8 cellular contexts compared by ENCODE assay signal in the genomic region with DNA sequence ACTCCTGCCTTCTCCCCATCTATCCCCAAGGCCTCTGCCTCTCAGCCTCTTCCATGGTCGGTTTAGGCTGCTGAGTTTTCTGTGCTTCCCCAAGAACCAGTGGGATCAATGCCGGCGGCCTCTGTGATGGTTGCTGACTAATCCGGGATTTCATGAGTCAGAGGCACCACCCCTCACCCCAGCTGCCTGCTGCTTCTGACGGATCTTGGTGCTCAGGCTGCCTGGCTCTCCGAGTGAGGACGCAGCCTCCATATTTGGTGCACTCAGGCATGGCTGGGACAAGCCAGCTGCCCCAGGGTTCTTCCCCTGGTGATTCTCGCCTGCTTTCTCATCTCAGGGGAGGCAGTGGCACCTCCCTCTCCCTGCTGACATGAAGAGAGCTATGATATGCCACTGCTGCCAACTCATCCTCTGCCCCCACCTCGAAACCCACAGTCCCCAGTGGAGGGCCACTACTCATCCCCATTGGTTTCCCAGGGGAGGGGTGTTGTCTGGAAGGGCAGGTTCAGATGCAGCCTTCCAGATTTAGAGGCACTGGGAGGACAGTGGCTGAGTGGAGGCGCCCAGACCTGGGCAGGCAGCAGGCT. TPM values are rescaled to one million over a fixed set of nuclear protein-coding genes. Genes with fewer than 3 reads are reported as not detected.
DNase-seq lines count a peak whose midpoint lies in the region; ATAC-seq lines count a peak whose summit lies in the region.

No MANE protein-coding gene starts in this region.

- H3K27me3 Mint-ChIP-seq in activated CD4-positive, alpha-beta T cell treated with anti-CD3 and anti-CD28 coated beads for 36 hours: no peaks in the 10 kb centered on the region

- intact Hi-C loops in activated CD4-positive, alpha-beta T cell treated with anti-CD3 and anti-CD28 coated beads for 36 hours (cut with DNase I, micrococcal nuclease): loop anchor here in 1 of 2 experiments (2.0 kb wide), 1 partner anchor 13 kb away; the partner anchor contains the start of gene SAPCD2

- H3K27ac Mint-ChIP-seq in activated CD4-positive, alpha-beta T cell treated with anti-CD3 and anti-CD28 coated beads for 36 hours: no peak overlapping the region

- H3K36me3 Mint-ChIP-seq in activated CD4-positive, alpha-beta T cell treated with anti-CD3 and anti-CD28 coated beads for 36 hours (ENCODE audit: low read depth): peaks cover 8% of the 10 kb centered on the region

- no peaks in the 10 kb centered on the region for H3K9me3 Mint-ChIP-seq in activated CD4-positive, alpha-beta T cell treated with anti-CD3 and anti-CD28 coated beads for 36 hours (ENCODE audit: low read depth)

- CTCF ChIA-PET in activated CD4-positive, alpha-beta T cell treated with anti-CD3 and anti-CD28 coated beads for 36 hours (lab: Charles Lee): interaction anchor here (0.6 to 1.4 kb wide), 6 partner anchors 13 to 317 kb away, joined by 3 to 4 read pairs (median 3); partner anchors contain the start of gene SAPCD2

- no peak overlapping the region for H3K4me3 Mint-ChIP-seq in activated CD4-positive, alpha-beta T cell treated with anti-CD3 and anti-CD28 coated beads for 36 hours

- ATAC-seq in activated CD4-positive, alpha-beta T cell treated with anti-CD3 and anti-CD28 coated beads for 36 hours: peak; percentile 5
- no peak for ATAC-seq in HG02763 (IDR thresholded peaks at IDR 0.05; ENCODE audit: unreplicated experiment)
- ATAC-seq in HG03159 (IDR thresholded peaks at IDR 0.05; ENCODE audit: unreplicated experiment): no peak

- POLR2A ChIA-PET in activated CD4-positive, alpha-beta T cell treated with anti-CD3 and anti-CD28 coated beads for 36 hours (lab: Charles Lee): interaction anchor here (0.6 kb wide), 1 partner anchor 122 kb away, joined by 3 read pairs; no protein-coding TSS in a partner anchor

- peaks cover 33% of the 10 kb centered on the region for H3K4me1 Mint-ChIP-seq in activated CD4-positive, alpha-beta T cell treated with anti-CD3 and anti-CD28 coated beads for 36 hours

- H3K27ac ChIP-seq in epithelial cell of prostate: peak overlapping the region; percentile 87

- peak; percentile 70 for DNase-seq in activated CD4-positive, alpha-beta T cell treated with anti-CD3 and anti-CD28 coated beads for 36 hours
- no peak for DNase-seq in activated CD4-positive, alpha-beta T cell treated with anti-CD3 and anti-CD28 coated beads for 1 hour
- DNase-seq in RKO (ENCODE audit: low spot score) (peak; percentile 99), epithelial cell of prostate (ENCODE audit: low read depth, low spot score) (peak; percentile 84), retina (peak; percentile 42), DMS79 treated with DMSO at 0.1 percent for 48 hours (lab: John Stamatoyannopoulos, UW) (no peak)

RNA-seq across cellular contexts. Expression of gene MAN1B1, which starts 3.3 kb away (rescaled TPM):
- 10 to 100 TPM; 21.6 to 26.7 TPM for total RNA-seq in activated CD4-positive, alpha-beta T cell treated with anti-CD3 and anti-CD28 coated beads for 36 hours

RNA-seq across cellular contexts. Expression of gene UAP1L1, which starts 6.2 kb away (rescaled TPM):
- total RNA-seq in activated CD4-positive, alpha-beta T cell treated with anti-CD3 and anti-CD28 coated beads for 36 hours: 10 to 100 TPM; 12.5 to 14.4 TPM

RNA-seq across cellular contexts. Expression of gene SAPCD2, which starts 13.2 kb away (rescaled TPM):
- total RNA-seq in activated CD4-positive, alpha-beta T cell treated with anti-CD3 and anti-CD28 coated beads for 36 hours: 1 to 10 TPM; 6.4 to 8.8 TPM

RNA-seq across cellular contexts. Expression of gene ENTPD2, which starts 29.6 kb away (rescaled TPM):
- under 1 TPM in 1 of 2 experiments, not detected in 1; 0.19 TPM for total RNA-seq in activated CD4-positive, alpha-beta T cell treated with anti-CD3 and anti-CD28 coated beads for 36 hours

RNA-seq across cellular contexts. Expression of gene DPP7, which starts 31.0 kb away (rescaled TPM):
- total RNA-seq in activated CD4-positive, alpha-beta T cell treated with anti-CD3 and anti-CD28 coated beads for 36 hours: 100 to 1,000 TPM; 188 to 204 TPM

Comparison
In these comparisons a context has a peak if more than half of its experiments do, and no peak if none do; other contexts are left out.
1. DNase-seq: peak in activated CD4-positive, alpha-beta T cell treated with anti-CD3 and anti-CD28 coated beads for 36 hours (single experiment), RKO (single experiment), epithelial cell of prostate (single experiment) and retina (single experiment); none in activated CD4-positive, alpha-beta T cell treated with anti-CD3 and anti-CD28 coated beads for 1 hour (single experiment) and DMS79 treated with DMSO at 0.1 percent for 48 hours (single experiment).